Comparison of ENCODE assay signal across 8 cellular contexts in the genomic region with DNA sequence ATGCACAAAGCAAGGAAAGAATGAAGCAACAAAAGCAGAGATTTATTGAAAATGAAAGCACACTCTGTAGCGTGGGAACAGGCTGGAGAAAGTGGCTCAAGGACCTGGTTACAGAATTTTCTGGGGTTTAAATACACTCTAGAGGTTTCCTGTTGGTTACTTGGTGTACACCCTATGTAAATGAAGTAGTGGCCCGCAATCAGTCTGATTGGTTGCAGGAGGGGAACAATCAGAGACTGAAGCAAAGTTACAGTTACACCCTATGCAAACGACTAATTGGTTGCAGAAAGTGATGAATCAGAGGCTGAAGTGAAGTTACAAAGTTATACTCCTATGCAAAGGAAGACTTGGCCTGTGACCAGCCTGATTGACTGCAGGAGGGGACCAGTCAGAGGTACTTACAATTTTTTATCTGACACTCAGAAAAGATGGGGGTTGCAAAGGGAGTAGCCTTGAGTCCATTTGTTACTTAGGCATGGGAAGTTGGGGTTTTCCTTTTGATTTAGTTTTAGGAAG. TPM values are rescaled to one million over a fixed set of nuclear protein-coding genes. Genes with fewer than 3 reads are reported as not detected.
DNase-seq lines count a peak whose midpoint lies in the region; ATAC-seq and TF ChIP-seq lines count a peak whose summit lies in the region.

No MANE protein-coding gene starts in this region.

- H3K27ac Mint-ChIP-seq in CD8-positive, alpha-beta T cell, result peak overlapping the region; percentile 89
- peak overlapping the region; percentile 88 for H3K27ac Mint-ChIP-seq in activated CD4-positive, alpha-beta memory T cell treated with anti-CD3 and anti-CD28 coated beads, Interleukin-2, amount 10 ng/mL, durations not matched to agents 7 days and 5 days

- intact Hi-C loops in CD8-positive, alpha-beta T cell (cut with DNase I, micrococcal nuclease), result loop anchor here in 1 of 2 experiments (5.0 kb wide), 1 partner anchor 1663 kb away; the partner anchor contains the start of gene SLC35B4

- no peaks in the 10 kb centered on the region for H3K27me3 ChIP-seq in CD8-positive, alpha-beta T cell (ENCODE audit: insufficient read depth, low read length)

- no peaks in the 10 kb centered on the region for H3K9me3 ChIP-seq in CD8-positive, alpha-beta T cell (ENCODE audit: low read length)

- peaks cover 11% of the 10 kb centered on the region for H3K36me3 Mint-ChIP-seq in CD8-positive, alpha-beta T cell
- H3K36me3 Mint-ChIP-seq in activated CD4-positive, alpha-beta memory T cell treated with anti-CD3 and anti-CD28 coated beads, Interleukin-2, amount 10 ng/mL, durations not matched to agents 7 days and 5 days (ENCODE audit: low read depth), result peaks cover 16% of the 10 kb centered on the region

- H3K9me3 Mint-ChIP-seq in CD8-positive, alpha-beta T cell, result no peaks in the 10 kb centered on the region
- no peaks in the 10 kb centered on the region for H3K9me3 Mint-ChIP-seq in activated CD4-positive, alpha-beta memory T cell treated with anti-CD3 and anti-CD28 coated beads, Interleukin-2, amount 10 ng/mL, durations not matched to agents 7 days and 5 days

- peaks cover 46% of the 10 kb centered on the region for H3K4me1 ChIP-seq in CD8-positive, alpha-beta T cell (ENCODE audit: insufficient read depth, low read length)

- H3K36me3 ChIP-seq in CD8-positive, alpha-beta T cell (ENCODE audit: insufficient read depth, low read length), result no peaks in the 10 kb centered on the region

- peak; percentile 66 for ATAC-seq in CD8-positive, alpha-beta T cell
- ATAC-seq in GM21423 (IDR thresholded peaks at IDR 0.05; ENCODE audit: unreplicated experiment), result peak; percentile 63

- peak overlapping the region; percentile 16 for H3K27ac ChIP-seq in CD8-positive, alpha-beta T cell (ENCODE audit: low read depth, low read length)

- peak; percentile 12 to 64 (median 53) for DNase-seq in CD8-positive, alpha-beta T cell
- DNase-seq in Jurkat, Clone E6-1 (ENCODE audit: low read depth, low spot score), result peak; percentile 90
- peak; percentile 78 for DNase-seq in activated CD4-positive, alpha-beta memory T cell treated with anti-CD3 and anti-CD28 coated beads, Interleukin-2, amount 10 ng/mL, durations not matched to agents 7 days and 5 days
- DNase-seq in fibroblast of villous mesenchyme (ENCODE audit: low read depth) (peak; percentile 50), GOT3 (lab: John Stamatoyannopoulos, UW) (no peak), NCI-H2227 (lab: John Stamatoyannopoulos, UW; ENCODE audit: unreplicated experiment) (no peak)
- DNase-seq in stimulated activated CD8-positive, alpha-beta memory T cell treated with anti-CD3 and anti-CD28 coated beads, Interleukin-15, amount 100 ng/mL, for 48 hours (ENCODE audit: low read depth in 2 of 2), result peak; percentile 31 to 38

- peak overlapping the region; percentile 80 for H3K4me3 Mint-ChIP-seq in CD8-positive, alpha-beta T cell
- peak overlapping the region; percentile 62 for H3K4me3 Mint-ChIP-seq in activated CD4-positive, alpha-beta memory T cell treated with anti-CD3 and anti-CD28 coated beads, Interleukin-2, amount 10 ng/mL, durations not matched to agents 7 days and 5 days

- POLR2A ChIA-PET in CD8-positive, alpha-beta T cell (lab: Charles Lee), result no interaction called here
- POLR2A ChIA-PET in activated CD4-positive, alpha-beta memory T cell treated with anti-CD3 and anti-CD28 coated beads, Interleukin-2, amount 10 ng/mL, durations not matched to agents 7 days and 5 days (lab: Charles Lee), result interaction anchor here (0.8 to 3.2 kb wide), 5 partner anchors 10 to 318 kb away, joined by 4 to 19 read pairs (median 5); partner anchors contain the start of gene STMP1

- TF ChIP-seq CTCF in CD8-positive, alpha-beta T cell (IDR thresholded peaks at IDR 0.05), result no peak
- TF ChIP-seq CTCF in fibroblast of villous mesenchyme (IDR thresholded peaks at IDR 0.05; ENCODE audit: insufficient read depth, low read depth, low read length), result no peak

- peaks cover 56% of the 10 kb centered on the region for H3K4me1 Mint-ChIP-seq in CD8-positive, alpha-beta T cell (ENCODE audit: low read depth)
- peaks cover 53% of the 10 kb centered on the region for H3K4me1 Mint-ChIP-seq in activated CD4-positive, alpha-beta memory T cell treated with anti-CD3 and anti-CD28 coated beads, Interleukin-2, amount 10 ng/mL, durations not matched to agents 7 days and 5 days

- H3K4me3 ChIP-seq in CD8-positive, alpha-beta T cell (ENCODE audit: low read depth, low read length), result peak overlapping the region; percentile 6
- peak overlapping the region; percentile 53 for H3K4me3 ChIP-seq in Jurkat, Clone E6-1 (ENCODE audit: low read length)
- H3K4me3 ChIP-seq in fibroblast of villous mesenchyme (ENCODE audit: low read depth, low read length), result no peak overlapping the region

- CTCF ChIA-PET in CD8-positive, alpha-beta T cell (lab: Charles Lee), result interaction anchor here (1.2 kb wide), 1 partner anchor 180 kb away, joined by 3 read pairs; no protein-coding TSS in a partner anchor
- CTCF ChIA-PET in activated CD4-positive, alpha-beta memory T cell treated with anti-CD3 and anti-CD28 coated beads, Interleukin-2, amount 10 ng/mL, durations not matched to agents 7 days and 5 days (lab: Charles Lee), result interaction anchor here (0.9 kb wide), 1 partner anchor 833 kb away, joined by 3 read pairs; the partner anchor contains the start of gene TMEM140

- H3K27me3 Mint-ChIP-seq in CD8-positive, alpha-beta T cell (ENCODE audit: low read depth), result no peaks in the 10 kb centered on the region
- H3K27me3 Mint-ChIP-seq in activated CD4-positive, alpha-beta memory T cell treated with anti-CD3 and anti-CD28 coated beads, Interleukin-2, amount 10 ng/mL, durations not matched to agents 7 days and 5 days, result no peaks in the 10 kb centered on the region

RNA-seq across cellular contexts. Expression of gene MTPN, which starts 3.6 kb away (rescaled TPM):
- total RNA-seq in CD8-positive, alpha-beta T cell, result 100 to 1,000 TPM in 1 of 2 experiments, 10 to 100 TPM in 1; 91.9 to 101 TPM
- 104 TPM for polyA plus RNA-seq in Jurkat, Clone E6-1 (2012; ENCODE audit: insufficient read depth, insufficient read length)
- total RNA-seq in activated CD4-positive, alpha-beta memory T cell treated with anti-CD3 and anti-CD28 coated beads, Interleukin-2, amount 10 ng/mL, durations not matched to agents 7 days and 5 days, result 100 to 1,000 TPM; 135 to 142 TPM
- total RNA-seq in fibroblast of villous mesenchyme, result 138 and 158 TPM in 2 replicates

Comparison
In these comparisons a context has a peak if more than half of its experiments do, and no peak if none do; other contexts are left out.
1. DNase-seq: peak in CD8-positive, alpha-beta T cell (7 of 7), Jurkat, Clone E6-1 (single experiment), activated CD4-positive, alpha-beta memory T cell treated with anti-CD3 and anti-CD28 coated beads, Interleukin-2, amount 10 ng/mL, durations not matched to agents 7 days and 5 days (single experiment), fibroblast of villous mesenchyme (single experiment) and stimulated activated CD8-positive, alpha-beta memory T cell treated with anti-CD3 and anti-CD28 coated beads, Interleukin-15, amount 100 ng/mL, for 48 hours (2 of 2); none in GOT3 (single experiment) and NCI-H2227 (single experiment).